In genomic region chr16:14372471-14372870, GRCh38 we compare ENCODE assay signal across 13 cellular contexts.
"Had no signal": no experiment of that assay in that cellular context is flagged by ENCODE, and none has a peak within 500 bp of the region (broad histone marks: within the 10 kb centered on the region; RNA-seq: fewer than 3 reads in every experiment).

No MANE protein-coding gene starts in this region.

- H3K9me3 ChIP-seq: esophagus muscularis mucosa, testis had no signal

- H3K36me3 ChIP-seq: esophagus muscularis mucosa had no signal

- DNase-seq: activated CD4-positive, alpha-beta T cell treated with anti-CD3 and anti-CD28 coated beads for 4 hours; activated CD8-positive, alpha-beta memory T cell treated with anti-CD3 and anti-CD28 coated beads, Interleukin-2, amount 50 U/mL, for 4 hours; activated CD8-positive, alpha-beta T cell treated with anti-CD3 and anti-CD28 coated beads for 36 hours; activated naive CD4-positive, alpha-beta T cell treated with Interleukin-2 at 50 U/mL for 16 hours; activated naive CD8-positive, alpha-beta T cell treated with anti-CD3 and anti-CD28 coated beads, Interleukin-2, amount 50 U/mL, for 24 hours; dorsolateral prefrontal cortex; islet precursor cell; left ventricle myocardium superior; stimulated activated CD4-positive, alpha-beta T cell treated with anti-CD3 and anti-CD28 coated beads, Interleukin-4, amount 100 ng/mL, for 24 hours; stimulated activated naive CD8-positive, alpha-beta T cell treated with anti-CD3 and anti-CD28 coated beads, Interleukin-15, amount 100 ng/mL, for 72 hours; testis had no signal

- H3K4me3 ChIP-seq: dorsolateral prefrontal cortex, esophagus muscularis mucosa, testis had no signal

- H3K27ac ChIP-seq: dorsolateral prefrontal cortex, esophagus muscularis mucosa, testis, VCaP had no signal

- H3K4me1 ChIP-seq: testis had no signal

- ATAC-seq: activated CD8-positive, alpha-beta T cell treated with anti-CD3 and anti-CD28 coated beads for 36 hours; activated naive CD8-positive, alpha-beta T cell treated with anti-CD3 and anti-CD28 coated beads, Interleukin-2, amount 50 U/mL, for 24 hours; left ventricle myocardium superior; stimulated activated naive CD8-positive, alpha-beta T cell treated with anti-CD3 and anti-CD28 coated beads, Interleukin-15, amount 100 ng/mL, for 72 hours had no signal
